In the genomic region with DNA sequence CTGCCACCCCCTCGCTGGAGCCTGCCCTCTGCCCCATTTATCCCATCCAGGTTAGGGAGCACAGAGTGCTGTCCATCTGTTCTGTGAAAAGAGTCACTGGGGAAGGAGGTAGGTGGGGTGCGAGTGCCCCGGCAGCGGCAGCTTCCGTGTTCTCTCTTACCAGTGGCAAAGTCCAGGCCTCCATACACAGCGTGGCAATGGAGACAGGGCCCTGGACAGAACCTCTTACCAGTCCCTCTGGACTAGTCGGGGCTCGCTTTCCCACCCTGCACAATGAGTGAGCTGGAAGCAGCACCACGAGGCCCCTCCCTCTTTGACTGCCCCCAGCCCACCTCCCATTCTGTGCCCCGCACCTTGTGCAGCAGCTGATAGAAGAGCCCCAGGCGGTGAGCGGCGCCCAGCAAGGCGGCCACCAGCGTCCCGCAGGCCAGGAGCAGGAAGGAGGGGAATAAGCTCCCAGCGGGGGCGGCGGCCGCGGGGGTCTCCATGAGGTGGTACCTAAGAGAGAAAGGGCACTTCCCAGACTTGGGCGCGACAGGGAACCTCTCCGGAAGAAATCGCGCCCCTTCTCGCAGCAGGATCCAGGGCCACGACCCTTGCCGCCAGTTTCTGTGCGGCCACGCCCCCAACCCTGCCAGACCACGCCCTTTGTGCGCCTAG, we compare ENCODE assay signal across 7 cellular contexts. TPM values are rescaled to one million over a fixed set of nuclear protein-coding genes. Genes with fewer than 3 reads are reported as not detected.
DNase-seq lines count a peak whose midpoint lies in the region; ATAC-seq, FAIRE-seq and TF ChIP-seq lines count a peak whose summit lies in the region.

No MANE protein-coding gene starts in this region.

- peak overlapping the region; percentile 95 for H3K27ac Mint-ChIP-seq in stimulated activated naive B cell treated with anti-CD40 and anti-IgM and Interleukin-4, amounts not matched to agents 10 μg/mL and 1 μg/mL and 100 μg/mL, for 72 hours

- H3K27me3 Mint-ChIP-seq in stimulated activated naive B cell treated with anti-CD40 and anti-IgM and Interleukin-4, amounts not matched to agents 10 μg/mL and 1 μg/mL and 100 μg/mL, for 72 hours: peaks cover 0 to 8% of the 10 kb centered on the region in 2 donors

- H3K9me1 ChIP-seq in keratinocyte (ENCODE audit: control insufficient read depth, extremely low read depth, insufficient read depth, low read length): no peaks in the 10 kb centered on the region

- H3K9me3 ChIP-seq in HUES64 (ENCODE audit: insufficient read depth, low read depth, low read length) (no peaks in the 10 kb centered on the region), keratinocyte (ENCODE audit: control insufficient read depth, low read depth, low read length) (no peaks in the 10 kb centered on the region)

- peak; percentile 52 for FAIRE-seq in keratinocyte (lab: Jason Lieb, UNC)

- H2AFZ ChIP-seq in keratinocyte (ENCODE audit: control insufficient read depth, low read length): peak overlapping the region; percentile 97

- H3K4me2 ChIP-seq in keratinocyte (ENCODE audit: control insufficient read depth, extremely low read depth, insufficient read depth, low read depth, low read length): peak overlapping the region; percentile 89

- H4K20me1 ChIP-seq in keratinocyte (ENCODE audit: control insufficient read depth, extremely low read depth, insufficient read depth, low read length): no peaks in the 10 kb centered on the region

- peak overlapping the region; percentile 72 for H3K4me3 ChIP-seq in HUES64 (ENCODE audit: low read length)
- H3K4me3 ChIP-seq in keratinocyte (ENCODE audit: control insufficient read depth in 2 of 3, extremely low read depth in 1 of 3, insufficient read depth in 2 of 3, low read depth in 1 of 3, low read length in 3 of 3): peak overlapping the region; percentile 83 to 98 (median 87)

- peaks cover 21 to 32% of the 10 kb centered on the region in 2 donors for H3K36me3 Mint-ChIP-seq in stimulated activated naive B cell treated with anti-CD40 and anti-IgM and Interleukin-4, amounts not matched to agents 10 μg/mL and 1 μg/mL and 100 μg/mL, for 72 hours

- peak overlapping the region; percentile 88 for H3K9ac ChIP-seq in HUES64 (ENCODE audit: low read depth, low read length)
- H3K9ac ChIP-seq in keratinocyte (ENCODE audit: control insufficient read depth, extremely low read depth, insufficient read depth, low read length): peak overlapping the region; percentile 95

- no peak for TF ChIP-seq CTCF in keratinocyte (optimal IDR thresholded peaks at IDR 0.05 in 1 of 3, IDR thresholded peaks at IDR 0.05 in 1 of 3, conservative IDR thresholded peaks at IDR 0.05 in 1 of 3; ENCODE audit: extremely low read depth in 1 of 3, insufficient read depth in 2 of 3, low read length in 3 of 3)

- no peaks in the 10 kb centered on the region for H3K27me3 ChIP-seq in HUES64 (ENCODE audit: insufficient read depth, low read length)
- no peaks in the 10 kb centered on the region for H3K27me3 ChIP-seq in keratinocyte (ENCODE audit: control insufficient read depth, extremely low read depth, insufficient read depth, low read length)

- peak overlapping the region; percentile 98 for H3K27ac ChIP-seq in HUES64 (ENCODE audit: low read depth, low read length)
- H3K27ac ChIP-seq in keratinocyte (ENCODE audit: control insufficient read depth, insufficient read depth, low read length): peak overlapping the region; percentile 94

- in situ Hi-C loops in KBM-7 (cut with MboI; ENCODE audit: low pct_unique_long_range_greater_than_20kb, low sequenced_read_pairs): no loop called here

- DNase-seq in astrocyte of the hippocampus (ENCODE audit: low read depth, low spot score) (peak; percentile 29), keratinocyte (ENCODE audit: low read depth, low spot score) (no peak), middle frontal gyrus (ENCODE audit: extremely low spot score, low spot score) (no peak), KBM-7 (no peak)
- peak; percentile 4 for DNase-seq in stimulated activated naive B cell treated with anti-CD40 and anti-IgM and Interleukin-4, amounts not matched to agents 10 μg/mL and 1 μg/mL and 100 μg/mL, for 72 hours

- 7% methylated on average over 33 of the region's 33 CpGs for WGBS in HUES64

- H3K4me1 Mint-ChIP-seq in stimulated activated naive B cell treated with anti-CD40 and anti-IgM and Interleukin-4, amounts not matched to agents 10 μg/mL and 1 μg/mL and 100 μg/mL, for 72 hours: peaks cover 9 to 10% of the 10 kb centered on the region in 2 donors

- H3K79me2 ChIP-seq in keratinocyte (ENCODE audit: control insufficient read depth, insufficient read depth, low read length): no peaks in the 10 kb centered on the region

- dilution Hi-C loops in keratinocyte (cut with MboI; ENCODE audit: extremely low pct_ligation_motif_present, low sequenced_read_pairs): no loop called here

- H3K36me3 ChIP-seq in HUES64 (ENCODE audit: insufficient read depth, low read length): peaks cover 32% of the 10 kb centered on the region
- peaks cover 9 to 11% of the 10 kb centered on the region in 2 experiments for H3K36me3 ChIP-seq in keratinocyte (ENCODE audit: control insufficient read depth in 2 of 2, extremely low read depth in 1 of 2, insufficient read depth in 2 of 2, low read length in 2 of 2)

- H3K4me3 Mint-ChIP-seq in stimulated activated naive B cell treated with anti-CD40 and anti-IgM and Interleukin-4, amounts not matched to agents 10 μg/mL and 1 μg/mL and 100 μg/mL, for 72 hours: peak overlapping the region; percentile 89 to 90

- peak; percentile 3 for ATAC-seq in GM18909 (IDR thresholded peaks at IDR 0.05; ENCODE audit: poor library complexity, unreplicated experiment)
- no peak for ATAC-seq in stimulated activated naive B cell treated with anti-CD40 and anti-IgM and Interleukin-4, amounts not matched to agents 10 μg/mL and 1 μg/mL and 100 μg/mL, for 72 hours (replicated peaks)

- H3K4me1 ChIP-seq in HUES64 (ENCODE audit: insufficient read depth, low read length) (peaks cover 9% of the 10 kb centered on the region; the same call in 1 of the 2 replicates), keratinocyte (ENCODE audit: control insufficient read depth, extremely low read depth, insufficient read depth, low read length) (peaks cover 9% of the 10 kb centered on the region)

- H3K9me3 Mint-ChIP-seq in stimulated activated naive B cell treated with anti-CD40 and anti-IgM and Interleukin-4, amounts not matched to agents 10 μg/mL and 1 μg/mL and 100 μg/mL, for 72 hours: no peaks in the 10 kb centered on the region

RNA-seq across cellular contexts. Expression of a gene that starts 17.5 kb away (rescaled TPM):
- 10.4 TPM for polyA plus RNA-seq in HUES64 (2013, experiment 1 of 2)
- 11.2 TPM for polyA plus RNA-seq in HUES64 (2013, experiment 2 of 2)
- polyA plus RNA-seq in keratinocyte: 5.8 to 8.8 TPM (median 6.4 TPM) in 3 replicates
- 0.34 TPM for polyA plus RNA-seq in keratinocyte (2011; ENCODE audit: low read depth)
- 3.5 and 9.1 TPM in 2 replicates for polyA plus RNA-seq in keratinocyte (2011; cell fraction: cytosol; rRNA removed)
- 12.5 and 17.8 TPM in 2 replicates for polyA plus RNA-seq in keratinocyte (2011; cell fraction: nucleus; rRNA removed)
- 0.87 and 10.6 TPM in 2 replicates for polyA plus RNA-seq in keratinocyte (2012; ENCODE audit: low replicate concordance)
- polyA minus RNA-seq in keratinocyte: 4.9 to 11.6 TPM (median 5.7 TPM) in 3 replicates
- 21.3 TPM for polyA minus RNA-seq in keratinocyte (2011; cell fraction: cytosol; rRNA and poly(A)+ RNA removed)
- 7.0 and 7.4 TPM in 2 replicates for polyA minus RNA-seq in keratinocyte (2011; cell fraction: nucleus; rRNA and poly(A)+ RNA removed)

RNA-seq across cellular contexts. Expression of a gene that starts 42.7 kb away (rescaled TPM):
- not detected for polyA plus RNA-seq in HUES64 (2013, experiment 1 of 2)
- polyA plus RNA-seq in HUES64 (2013, experiment 2 of 2): not detected
- not detected in 3 replicates for polyA plus RNA-seq in keratinocyte
- polyA plus RNA-seq in keratinocyte (2011; ENCODE audit: low read depth): not detected
- polyA plus RNA-seq in keratinocyte (2011; cell fraction: cytosol; rRNA removed): not detected in 2 replicates
- polyA plus RNA-seq in keratinocyte (2011; cell fraction: nucleus; rRNA removed): not detected in 2 replicates
- not detected in 2 replicates for polyA plus RNA-seq in keratinocyte (2012; ENCODE audit: low replicate concordance)
- polyA minus RNA-seq in keratinocyte: not detected in 3 replicates
- not detected for polyA minus RNA-seq in keratinocyte (2011; cell fraction: cytosol; rRNA and poly(A)+ RNA removed)
- polyA minus RNA-seq in keratinocyte (2011; cell fraction: nucleus; rRNA and poly(A)+ RNA removed): not detected in 2 replicates

Comparison
In these comparisons a context has a peak if more than half of its experiments do, and no peak if none do; other contexts are left out.
1. DNase-seq: peak in astrocyte of the hippocampus (single experiment) and stimulated activated naive B cell treated with anti-CD40 and anti-IgM and Interleukin-4, amounts not matched to agents 10 μg/mL and 1 μg/mL and 100 μg/mL, for 72 hours (single experiment); none in keratinocyte (single experiment), middle frontal gyrus (single experiment) and KBM-7 (single experiment).